In the genomic region with DNA sequence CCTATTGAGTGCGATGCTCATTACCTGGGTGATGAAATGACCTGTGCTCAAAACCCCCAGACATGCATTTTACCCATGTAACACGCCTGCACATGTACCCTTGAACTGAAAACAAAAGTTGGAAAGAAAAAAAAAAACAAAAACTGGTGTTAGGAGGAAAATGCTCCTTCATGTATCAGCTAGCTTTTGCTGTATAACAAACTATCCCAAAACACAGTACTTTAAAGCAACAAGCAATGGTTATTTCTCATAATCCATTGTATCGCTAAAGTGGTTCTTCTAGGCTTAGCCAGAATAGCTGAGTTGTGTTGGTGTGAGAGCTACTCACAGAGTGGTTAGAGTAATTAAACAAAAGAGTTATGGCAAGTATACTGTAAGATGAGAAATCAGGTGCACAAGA, we compare ENCODE assay signal across 8 cellular contexts. TPM values are rescaled to one million over a fixed set of nuclear protein-coding genes. Genes with fewer than 3 reads are reported as not detected.
"Had no signal": no experiment of that assay in that cellular context is flagged by ENCODE, and none has a peak within 500 bp of the region (broad histone marks: within the 10 kb centered on the region; RNA-seq: fewer than 3 reads in every experiment).

No MANE protein-coding gene starts in this region.

- FAIRE-seq: GM12878, GM12891, GM12892, GM18507, GM19239 had no signal

- ATAC-seq: GM12878 had no signal

- DNase-seq: GDM1, GF-D8 had no signal

- H3K4me3 ChIP-seq: GM12878 had no signal

RNA-seq across cellular contexts. Expression of a gene that starts 57.0 kb away (rescaled TPM):
- total RNA-seq: G401, GM12878 had no signal
- polyA plus RNA-seq: GM12878 had no signal
